In the genomic region with DNA sequence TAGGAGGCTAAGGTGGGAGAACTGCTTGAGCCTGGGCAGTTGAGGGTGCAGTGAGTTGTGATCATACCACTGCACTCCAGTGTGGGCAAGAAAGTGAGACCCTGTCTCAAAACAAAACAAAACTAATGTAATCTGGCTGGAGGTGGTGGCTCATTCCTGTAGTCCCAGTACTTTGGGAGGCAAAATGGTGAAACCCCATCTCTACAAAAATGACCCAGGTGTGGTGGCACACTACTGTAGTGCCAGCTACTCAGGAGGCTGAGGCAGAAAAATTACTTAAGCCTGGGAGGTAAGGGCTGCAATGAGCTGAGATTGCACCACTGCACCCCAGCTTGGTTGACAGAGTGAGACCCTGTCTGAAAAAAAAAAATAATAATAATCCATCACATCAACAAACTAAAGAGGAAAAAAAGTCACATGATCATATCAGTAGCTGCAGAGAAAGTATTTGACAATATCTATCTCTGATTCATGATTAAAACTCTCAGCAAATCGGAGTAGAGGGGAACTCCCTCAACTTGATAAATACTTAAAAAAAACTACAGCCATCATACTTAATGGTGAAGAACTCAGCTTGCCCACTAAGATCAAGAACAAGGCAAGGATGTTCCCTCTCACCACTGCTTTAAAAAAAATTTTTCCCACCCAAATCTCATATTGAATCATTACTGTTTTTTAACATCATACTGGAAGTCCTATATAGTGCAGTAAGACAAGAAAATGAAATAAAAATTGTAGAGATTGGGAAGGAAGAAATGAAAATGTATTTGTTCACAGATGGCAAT, we compare ENCODE assay signal across 27 cellular contexts.
"Had no signal": no experiment of that assay in that cellular context is flagged by ENCODE, and none has a peak within 500 bp of the region (broad histone marks: within the 10 kb centered on the region; RNA-seq: fewer than 3 reads in every experiment).

No MANE protein-coding gene starts in this region.

- H3K27me3 Mint-ChIP-seq: activated CD8-positive, alpha-beta T cell treated with anti-CD3 and anti-CD28 coated beads for 36 hours; activated naive CD8-positive, alpha-beta T cell; brain; effector memory CD8-positive, alpha-beta T cell; stimulated activated naive CD8-positive, alpha-beta T cell treated with anti-CD3 and anti-CD28 coated beads, Interleukin-15, Interleukin-2, amounts not matched to agents 100 ng/mL and 50 ng/mL, for 24 hours had no signal

- H3K27me3 ChIP-seq: ascending aorta, gastrocnemius medialis, pancreas, sigmoid colon, upper lobe of left lung, vagina had no signal

- H3K4me3 ChIP-seq: ascending aorta, gastrocnemius medialis, left ventricle myocardium inferior, lung, pancreas, psoas muscle, sigmoid colon, SK-N-MC, upper lobe of left lung, vagina had no signal

- H3K9me3 ChIP-seq: gastrocnemius medialis, pancreas, upper lobe of left lung, vagina had no signal

- H3K36me3 ChIP-seq: ascending aorta, gastrocnemius medialis, left ventricle myocardium inferior, pancreas, sigmoid colon, upper lobe of left lung, vagina had no signal

- H3K27ac Mint-ChIP-seq: activated CD8-positive, alpha-beta T cell treated with anti-CD3 and anti-CD28 coated beads for 36 hours; activated naive CD8-positive, alpha-beta T cell; activated T-helper 1 cell treated with anti-CD3 and anti-CD28 coated beads, Interleukin-12 subunit alpha, Interleukin-12 subunit beta, Interleukin-2, Interleukin-4 antibody, amounts not matched to agents 30 ng/mL and 10 ng/mL and 1 ng/mL, durations not matched to agents 14 hours and 24 hours and 36 hours; brain; stimulated activated naive CD8-positive, alpha-beta T cell treated with anti-CD3 and anti-CD28 coated beads, Interleukin-15, Interleukin-2, amounts not matched to agents 100 ng/mL and 50 ng/mL, for 24 hours had no signal

- H3K4me3 Mint-ChIP-seq: activated CD8-positive, alpha-beta T cell treated with anti-CD3 and anti-CD28 coated beads for 36 hours; activated naive CD8-positive, alpha-beta T cell; activated T-helper 1 cell treated with anti-CD3 and anti-CD28 coated beads, Interleukin-12 subunit alpha, Interleukin-12 subunit beta, Interleukin-2, Interleukin-4 antibody, amounts not matched to agents 30 ng/mL and 10 ng/mL and 1 ng/mL, durations not matched to agents 14 hours and 24 hours and 36 hours; brain; effector memory CD8-positive, alpha-beta T cell; stimulated activated naive CD8-positive, alpha-beta T cell treated with anti-CD3 and anti-CD28 coated beads, Interleukin-15, Interleukin-2, amounts not matched to agents 100 ng/mL and 50 ng/mL, for 24 hours had no signal

- ATAC-seq: activated CD8-positive, alpha-beta T cell treated with anti-CD3 and anti-CD28 coated beads for 36 hours; effector memory CD8-positive, alpha-beta T cell; gastrocnemius medialis; pancreas; psoas muscle had no signal

- H3K36me3 Mint-ChIP-seq: brain had no signal

- DNase-seq: activated CD4-positive, alpha-beta T cell treated with anti-CD3 and anti-CD28 coated beads for 48 hours; activated CD8-positive, alpha-beta T cell treated with anti-CD3 and anti-CD28 coated beads for 36 hours; activated gamma-delta T cell; cortex of kidney; effector memory CD8-positive, alpha-beta T cell; erythroblast; gastrocnemius medialis; glutamatergic neuron; islet precursor cell; left ventricle myocardium inferior; nucleus accumbens; pancreas; psoas muscle; sigmoid colon; stimulated activated CD4-positive, alpha-beta T cell treated with anti-CD3 and anti-CD28 coated beads, Interleukin-15, amount 100 ng/mL, for 24 hours; stimulated activated CD4-positive, alpha-beta T cell treated with anti-CD3 and anti-CD28 coated beads, Interleukin-2, amount 100 ng/mL, for 24 hours; substantia nigra; upper lobe of left lung had no signal

- H3K27ac ChIP-seq: ascending aorta, left ventricle myocardium inferior, pancreas, psoas muscle, sigmoid colon, SK-N-MC, upper lobe of left lung, vagina, VCaP had no signal
